ENCODE assay signal across 1 cellular context in genomic region chr2:197010200-197011020, GRCh38.
TF ChIP-seq lines count a peak whose summit lies in the region.

No MANE protein-coding gene starts in this region.

TF ChIP-seq in H1, 55 proteins besides CTCF, POLR2A, EP300 and RAD21 (continued from another document):
- no peak for TF ChIP-seq SP1 (IDR thresholded peaks at IDR 0.05; ENCODE audit: low read depth, low read length)
- TF ChIP-seq NRF1 (IDR thresholded peaks at IDR 0.05; ENCODE audit: low read depth, low read length), result no peak
- TF ChIP-seq ATF3 (IDR thresholded peaks at IDR 0.05; ENCODE audit: insufficient read depth, low read depth, low read length), result no peak
- TF ChIP-seq POLR2AphosphoS5 (IDR thresholded peaks at IDR 0.05; ENCODE audit: low read depth, low read length), result no peak
- no peak for TF ChIP-seq ZNF274 (IDR thresholded peaks at IDR 0.05; ENCODE audit: borderline replicate concordance, extremely low read depth, low read length)
- TF ChIP-seq TBP (IDR thresholded peaks at IDR 0.05; ENCODE audit: low read depth, low read length), result no peak
